ENCODE assay signal across 1 cellular context in genomic region chr3:86991482-86991815, GRCh38.
TF ChIP-seq lines count a peak whose summit lies in the region.

No MANE protein-coding gene starts in this region.

TF ChIP-seq in GM23338, 12 proteins besides CTCF, POLR2A, EP300 and RAD21 (continued from another document):
- no peak for TF ChIP-seq ZNF462 (CRISPR knock-in tag; IDR thresholded peaks at IDR 0.05)
- TF ChIP-seq JUNB (IDR thresholded peaks at IDR 0.05; ENCODE audit: unreplicated experiment), result no peak
- TF ChIP-seq STAT1 (IDR thresholded peaks at IDR 0.05; ENCODE audit: unreplicated experiment), result no peak
- no peak for TF ChIP-seq CREB1 (CRISPR knock-in tag; IDR thresholded peaks at IDR 0.05; ENCODE audit: low read depth)
- no peak for TF ChIP-seq EZH2phosphoT487 (IDR thresholded peaks at IDR 0.05; ENCODE audit: unreplicated experiment)
- TF ChIP-seq ETS1 (IDR thresholded peaks at IDR 0.05), result no peak
- TF ChIP-seq EZH2 (IDR thresholded peaks at IDR 0.05; ENCODE audit: low read depth, unreplicated experiment), result no peak
